28 cellular contexts compared by ENCODE assay signal in genomic region chr15:24898715-24899278, GRCh38. TPM values are rescaled to one million over a fixed set of nuclear protein-coding genes. Genes with fewer than 3 reads are reported as not detected.
DNase-seq lines count a peak whose midpoint lies in the region; ATAC-seq, FAIRE-seq and TF ChIP-seq lines count a peak whose summit lies in the region.
"Had no signal": no experiment of that assay in that cellular context is flagged by ENCODE, and none has a peak within 500 bp of the region (broad histone marks: within the 10 kb centered on the region; RNA-seq: fewer than 3 reads in every experiment).

No MANE protein-coding gene starts in this region.

- H2BK5ac ChIP-seq in H1 (ENCODE audit: low read depth, low read length): no peak overlapping the region

- H3K9me3 ChIP-seq in H1 (ENCODE audit: insufficient read depth in 2 of 2, low read depth in 1 of 2, low read length in 1 of 2): peaks cover 5 to 22% of the 10 kb centered on the region in 2 experiments; a peak in 3 of 4 replicates
- H3K9me3 ChIP-seq in left lung: peaks cover 0 to 48% of the 10 kb centered on the region in 2 donors
- H3K9me3 ChIP-seq: ovary, thoracic aorta, vagina had no signal

- peaks cover 4% of the 10 kb centered on the region for H3K36me3 Mint-ChIP-seq in mesothelial cell of epicardium
- peaks cover 3% of the 10 kb centered on the region for H3K36me3 Mint-ChIP-seq in activated CD4-positive, alpha-beta T cell treated with anti-CD3 and anti-CD28 coated beads for 36 hours (ENCODE audit: low read depth)

- H2AK5ac ChIP-seq in H1 (ENCODE audit: low read depth, low read length): no peak overlapping the region

- peaks cover 46% of the 10 kb centered on the region for H3K9me3 Mint-ChIP-seq in mesothelial cell of epicardium
- peaks cover 22% of the 10 kb centered on the region for H3K9me3 Mint-ChIP-seq in activated CD4-positive, alpha-beta T cell treated with anti-CD3 and anti-CD28 coated beads for 36 hours (ENCODE audit: low read depth)

- H2AFZ ChIP-seq in H1 (ENCODE audit: low read length): no peak overlapping the region

- peaks cover 3 to 9% (median 7%) of the 10 kb centered on the region in 4 experiments for H3K4me1 ChIP-seq in H1 (replicated peaks in 1 of 4; ENCODE audit: control insufficient read depth in 3 of 4, insufficient read depth in 4 of 4, low read length in 3 of 4)
- no peaks in the 10 kb centered on the region for H3K4me1 ChIP-seq in left lung
- H3K4me1 ChIP-seq: vagina had no signal

- H3K27me3 ChIP-seq in H1 (replicated peaks in 1 of 4; ENCODE audit: control insufficient read depth in 3 of 4, extremely low read depth in 1 of 4, insufficient read depth in 3 of 4, low read length in 3 of 4) (no peaks in the 10 kb centered on the region), left lung (no peaks in the 10 kb centered on the region)
- H3K27me3 ChIP-seq: ovary, vagina had no signal

- no peak overlapping the region for H3K4ac ChIP-seq in H1 (replicated peaks; ENCODE audit: insufficient read length, low read depth, low read length)

- POLR2A ChIA-PET in H1 (lab: Charles Lee; ENCODE audit: partially characterized antibody): interaction anchor here (1.1 to 3.9 kb wide), 11 partner anchors 9 to 78 kb away, joined by 3 to 44 read pairs (median 6); no protein-coding TSS in a partner anchor
- POLR2A ChIA-PET in activated CD4-positive, alpha-beta T cell treated with anti-CD3 and anti-CD28 coated beads for 36 hours (lab: Charles Lee): no interaction called here

- no peak overlapping the region for H3K14ac ChIP-seq in H1 (ENCODE audit: insufficient read length)

- TF ChIP-seq CTCF in H1 (IDR thresholded peaks at IDR 0.05; ENCODE audit: control extremely low read depth in 1 of 3, insufficient read depth in 1 of 3, low read depth in 1 of 3, low read length in 3 of 3): no peak
- no peak for TF ChIP-seq CTCF in mesothelial cell of epicardium (IDR thresholded peaks at IDR 0.05; ENCODE audit: unreplicated experiment)
- TF ChIP-seq CTCF in left lung (IDR thresholded peaks at IDR 0.05): no peak

- CTCF ChIA-PET in H1 (lab: Charles Lee; ENCODE audit: partially characterized antibody): interaction anchor here (1.3 to 1.5 kb wide), 3 partner anchors 9 to 64 kb away, joined by 3 read pairs; no protein-coding TSS in a partner anchor
- CTCF ChIA-PET in activated CD4-positive, alpha-beta T cell treated with anti-CD3 and anti-CD28 coated beads for 36 hours (lab: Charles Lee): interaction anchor here (0.6 kb wide), 1 partner anchor 9 kb away, joined by 3 read pairs; no protein-coding TSS in a partner anchor

- H4K91ac ChIP-seq in H1 (replicated peaks; ENCODE audit: insufficient read length, low read length): no peak overlapping the region

- peak overlapping the region; percentile 2; the same call in 1 of the 2 replicates for H4K8ac ChIP-seq in H1 (ENCODE audit: extremely low read depth, insufficient read depth, low read length)

- TF ChIP-seq POLR2A in H1 (IDR thresholded peaks at IDR 0.05; ENCODE audit: control extremely low read depth in 1 of 2, low read depth in 2 of 2, low read length in 2 of 2): no peak

- no peak overlapping the region for H2BK20ac ChIP-seq in H1 (ENCODE audit: low read length)

- peak; percentile 58 for FAIRE-seq in H1 (lab: Jason Lieb, UNC)
- FAIRE-seq: endothelial cell of umbilical vein, GM12892, K562 had no signal

- no peak overlapping the region for H2BK15ac ChIP-seq in H1 (ENCODE audit: low read length)

- H3K9ac ChIP-seq in H1 (replicated peaks in 1 of 4; ENCODE audit: extremely low read depth in 1 of 4, low read depth in 3 of 4, low read length in 3 of 4): no peak overlapping the region

- whole genome bisulfite sequencing in H1 (ENCODE audit: extremely low coverage in 1 of 2, insufficient coverage in 1 of 2, insufficient read length in 1 of 2, insufficient replicate concordance in 2 of 2, low coverage in 1 of 2, low lambda C conversion rate in 2 of 2, missing lambda C conversion rate in 1 of 2), 2 experiments: 37% methylated on average over 8 of the region's 8 CpGs; no CpG with 5 or more reads in 1 of the 2 experiments

- no peak overlapping the region for H2BK12ac ChIP-seq in H1 (ENCODE audit: low read depth, low read length)

- H3K36me3 ChIP-seq in H1 (ENCODE audit: control insufficient read depth in 2 of 4, insufficient read depth in 4 of 4, low read length in 3 of 4) (no peaks in the 10 kb centered on the region), left lung (no peaks in the 10 kb centered on the region)
- H3K36me3 ChIP-seq: ovary, thoracic aorta, vagina had no signal

- H3K4me2 ChIP-seq in H1 (ENCODE audit: insufficient read depth in 1 of 2, low read depth in 2 of 2, low read length in 2 of 2): peak overlapping the region in 1 of 2 experiments; percentile 34; a peak in 1 of 4 replicates

- DNase-seq in DMS 273 treated with DMSO at 0.1 percent for 48 hours (lab: John Stamatoyannopoulos, UW): peak; percentile 75
- DNase-seq in NCI-H2171 treated with DMSO at 0.1 percent for 48 hours (lab: John Stamatoyannopoulos, UW): peak; percentile 89
- DNase-seq in H1 (ENCODE audit: low read depth in 1 of 2, low spot score in 2 of 2): peak; percentile 34 to 58
- no peak for DNase-seq in mesothelial cell of epicardium (ENCODE audit: low spot score in 2 of 2, unreplicated experiment in 2 of 2)
- DNase-seq in activated CD4-positive, alpha-beta T cell treated with anti-CD3 and anti-CD28 coated beads for 36 hours: no peak
- no peak for DNase-seq in left lung
- DNase-seq in NK-92 (lab: John Stamatoyannopoulos, UW; ENCODE audit: unreplicated experiment): no peak
- DNase-seq: activated CD4-positive, alpha-beta T cell treated with anti-CD3 and anti-CD28 coated beads, Interleukin-2, amount 50 U/mL, for 4 hours; aorta; C1 segment of cervical spinal cord; dermis blood vessel endothelial cell; HCEC 1CT; left cardiac atrium; naive B cell; NCI-H2081 treated with DMSO at 0.1 percent for 48 hours; ovary; right cardiac atrium; stimulated activated naive CD4-positive, alpha-beta T cell treated with Interleukin-2 at 50 U/mL for 16 hours had no signal

- H3K4me3 Mint-ChIP-seq in mesothelial cell of epicardium: no peak overlapping the region
- H3K4me3 Mint-ChIP-seq in activated CD4-positive, alpha-beta T cell treated with anti-CD3 and anti-CD28 coated beads for 36 hours: no peak overlapping the region
- H3K4me3 Mint-ChIP-seq: central memory CD8-positive, alpha-beta T cell; naive B cell had no signal

- peaks cover 29% of the 10 kb centered on the region for H3K4me1 Mint-ChIP-seq in mesothelial cell of epicardium
- H3K4me1 Mint-ChIP-seq in activated CD4-positive, alpha-beta T cell treated with anti-CD3 and anti-CD28 coated beads for 36 hours: no peaks in the 10 kb centered on the region
- H3K4me1 Mint-ChIP-seq: central memory CD8-positive, alpha-beta T cell; naive B cell had no signal

- no peaks in the 10 kb centered on the region for H3K79me1 ChIP-seq in H1 (ENCODE audit: low read depth, low read length)

- ATAC-seq in HG03108 (IDR thresholded peaks at IDR 0.05; ENCODE audit: unreplicated experiment) (no peak), left lung (no peak)
- ATAC-seq in activated CD4-positive, alpha-beta T cell treated with anti-CD3 and anti-CD28 coated beads for 36 hours: no peak
- ATAC-seq: activated naive CD4-positive, alpha-beta T cell treated with anti-CD3 and anti-CD28 coated beads, Interleukin-2, amount 50 U/mL, for 72 hours; K562; left cardiac atrium; right cardiac atrium had no signal

- no peak; a peak in 1 of 4 replicates for TF ChIP-seq RAD21 in H1 (IDR thresholded peaks at IDR 0.05 in 1 of 2, conservative IDR thresholded peaks at IDR 0.05 in 1 of 2; ENCODE audit: low read depth in 2 of 2, low read length in 2 of 2)

- no peaks in the 10 kb centered on the region for H4K20me1 ChIP-seq in H1 (replicated peaks in 1 of 2; ENCODE audit: control insufficient read depth in 1 of 2, insufficient read depth in 2 of 2, low read length in 2 of 2)

- H3K56ac ChIP-seq in H1 (replicated peaks; ENCODE audit: insufficient read length, low read depth, low read length): no peak overlapping the region

- no peaks in the 10 kb centered on the region for H3K27me3 Mint-ChIP-seq in mesothelial cell of epicardium (ENCODE audit: low read depth)
- no peaks in the 10 kb centered on the region for H3K27me3 Mint-ChIP-seq in activated CD4-positive, alpha-beta T cell treated with anti-CD3 and anti-CD28 coated beads for 36 hours
- H3K27me3 Mint-ChIP-seq: central memory CD8-positive, alpha-beta T cell; naive B cell had no signal

- no peak overlapping the region for H4K5ac ChIP-seq in H1 (ENCODE audit: insufficient read length, low read depth, low read length)

- H3K27ac ChIP-seq in H1 (ENCODE audit: low read depth, low read length) (no peak overlapping the region), left lung (no peak overlapping the region)
- H3K27ac ChIP-seq: ovary, thoracic aorta, vagina, VCaP had no signal

- TF ChIP-seq EP300 in H1 (IDR thresholded peaks at IDR 0.05; ENCODE audit: borderline replicate concordance in 1 of 2, low read depth in 2 of 2, low read length in 2 of 2): peak in 1 of 2 experiments; percentile 84; a peak in 1 of 3 replicates

- H3K18ac ChIP-seq in H1 (ENCODE audit: extremely low read depth, low read length): no peak overlapping the region; the same call in 1 of the 2 replicates

- H3K79me2 ChIP-seq in H1 (ENCODE audit: control insufficient read depth in 1 of 2, insufficient read depth in 2 of 2, low read length in 2 of 2): 0 out of 4 replicates have a peak, but pooled peaks cover 0 to 3% of the 10 kb centered on the region in 2 experiments

- no peak overlapping the region for H3K23ac ChIP-seq in H1 (ENCODE audit: insufficient read length)

- H3K23me2 ChIP-seq in H1 (ENCODE audit: low read depth, low read length): no peaks in the 10 kb centered on the region

- H3K4me3 ChIP-seq in H1 (ENCODE audit: extremely low read depth in 1 of 4, insufficient read depth in 2 of 4, low read depth in 3 of 4, low read length in 4 of 4) (peak overlapping the region in 1 of 4 experiments; percentile 14; a peak in 1 of 8 replicates), left lung (no peak overlapping the region)
- H3K4me3 ChIP-seq: K562, ovary, thoracic aorta, vagina had no signal

- intact Hi-C loops in activated CD4-positive, alpha-beta T cell treated with anti-CD3 and anti-CD28 coated beads for 36 hours (cut with DNase I, micrococcal nuclease): no loop called here
- intact Hi-C loops in left lung (cut with DNase I): loop anchor here in 1 of 2 donors (10.0 kb wide), 1 partner anchor 64 kb away; no protein-coding TSS in a partner anchor

- peak overlapping the region; percentile 75 for H3K27ac Mint-ChIP-seq in mesothelial cell of epicardium
- H3K27ac Mint-ChIP-seq in activated CD4-positive, alpha-beta T cell treated with anti-CD3 and anti-CD28 coated beads for 36 hours: no peak overlapping the region
- H3K27ac Mint-ChIP-seq: activated naive CD4-positive, alpha-beta T cell treated with anti-CD3 and anti-CD28 coated beads, Interleukin-2, amount 50 U/mL, for 72 hours; activated T-helper 2 cell treated with anti-CD3 and anti-CD28 coated beads, Interferon-gamma antibody, Interleukin-2, Interleukin-4, amounts not matched to agents 10 μg/mL and 5 μg/mL and 100 μg/mL, durations not matched to agents 14 hours and 24 hours and 36 hours; naive B cell had no signal

- no peak overlapping the region for H2BK120ac ChIP-seq in H1 (replicated peaks; ENCODE audit: low read depth, low read length)

RNA-seq across cellular contexts. Expression of gene SNRPN, which starts 56.0 kb away (rescaled TPM):
- 905 and 915 TPM in 2 replicates for total RNA-seq in H1 (2021; fragmentation: NEBNext Ultra II Directional; extraction: Animal tissue kit (Norgen Biotek cat#: 25700))
- polyA plus RNA-seq in H1 (2011; rRNA removed): 1,396 and 1,684 TPM in 2 replicates
- 1,533 TPM for polyA plus RNA-seq in H1 (2011; cell fraction: cytosol; rRNA removed)
- polyA plus RNA-seq in H1 (2011; cell fraction: nucleus; rRNA removed): 1,140 TPM
- 1,068 to 1,234 TPM (median 1,139 TPM) in 4 replicates for polyA plus RNA-seq in H1 (2012, experiment 1 of 2)
- 894 TPM for polyA plus RNA-seq in H1 (2012, experiment 2 of 2)
- 549 TPM for polyA plus RNA-seq in H1 (2013, experiment 1 of 2)
- polyA plus RNA-seq in H1 (2013, experiment 2 of 2): 534 TPM
- polyA minus RNA-seq in H1 (2011; rRNA and poly(A)+ RNA removed): 1,031 and 1,143 TPM in 2 replicates
- 589 TPM for polyA minus RNA-seq in H1 (2011; cell fraction: cytosol; rRNA and poly(A)+ RNA removed)
- polyA minus RNA-seq in H1 (2011; cell fraction: nucleus; rRNA and poly(A)+ RNA removed): 849 TPM
- total RNA-seq in mesothelial cell of epicardium (156 to 164 TPM (median 160 TPM) in 3 replicates), left lung (100 to 1,000 TPM in 1 of 2 donors, 10 to 100 TPM in 1; 67.4 to 100 TPM)
- total RNA-seq in activated CD4-positive, alpha-beta T cell treated with anti-CD3 and anti-CD28 coated beads for 36 hours: 10 to 100 TPM; 62.2 to 70.3 TPM

RNA-seq across cellular contexts. Expression of gene SNURF, which starts 56.0 kb away (rescaled TPM):
- total RNA-seq in H1 (2021; fragmentation: NEBNext Ultra II Directional; extraction: Animal tissue kit (Norgen Biotek cat#: 25700)): 76.5 and 94.5 TPM in 2 replicates
- polyA plus RNA-seq in H1 (2011; rRNA removed): 6.2 and 9.9 TPM in 2 replicates
- 19.2 TPM for polyA plus RNA-seq in H1 (2011; cell fraction: cytosol; rRNA removed)
- 6.5 TPM for polyA plus RNA-seq in H1 (2011; cell fraction: nucleus; rRNA removed)
- polyA plus RNA-seq in H1 (2012, experiment 1 of 2): 65.8 to 746 TPM (median 575 TPM) in 4 replicates
- 31.3 TPM for polyA plus RNA-seq in H1 (2012, experiment 2 of 2)
- 108 TPM for polyA plus RNA-seq in H1 (2013, experiment 1 of 2)
- polyA plus RNA-seq in H1 (2013, experiment 2 of 2): 123 TPM
- 78.1 and 93.0 TPM in 2 replicates for polyA minus RNA-seq in H1 (2011; rRNA and poly(A)+ RNA removed)
- polyA minus RNA-seq in H1 (2011; cell fraction: cytosol; rRNA and poly(A)+ RNA removed): 268 TPM
- polyA minus RNA-seq in H1 (2011; cell fraction: nucleus; rRNA and poly(A)+ RNA removed): 137 TPM
- total RNA-seq in mesothelial cell of epicardium (22.6 to 33.1 TPM (median 27.0 TPM) in 3 replicates), left lung (10 to 100 TPM in 1 of 2 donors, 1 to 10 TPM in 1; 6.6 to 11.5 TPM)
- total RNA-seq in activated CD4-positive, alpha-beta T cell treated with anti-CD3 and anti-CD28 coated beads for 36 hours: 10 to 100 TPM in 1 of 2 experiments, 1 to 10 TPM in 1; 2.5 to 20.4 TPM

Comparison
In these comparisons a context has a peak if more than half of its experiments do, and no peak if none do; other contexts are left out.
1. DNase-seq: peak in DMS 273 treated with DMSO at 0.1 percent for 48 hours (single experiment), NCI-H2171 treated with DMSO at 0.1 percent for 48 hours (single experiment) and H1 (2 of 2); none in mesothelial cell of epicardium (0 of 2), activated CD4-positive, alpha-beta T cell treated with anti-CD3 and anti-CD28 coated beads for 36 hours (single experiment), left lung (0 of 2) and NK-92 (single experiment).